ENCODE assay signal across 24 cellular contexts in genomic region chr7:70533614-70534013, GRCh38.
"Had no signal": no experiment of that assay in that cellular context is flagged by ENCODE, and none has a peak within 500 bp of the region (broad histone marks: within the 10 kb centered on the region; RNA-seq: fewer than 3 reads in every experiment).

No MANE protein-coding gene starts in this region.

- H3K4me1 ChIP-seq: colonic mucosa, esophagus muscularis mucosa, foreskin keratinocyte, left lung, suprapubic skin had no signal

- H3K36me3 ChIP-seq: colonic mucosa, esophagus muscularis mucosa, heart right ventricle, left lung, suprapubic skin, vagina had no signal

- H3K27me3 ChIP-seq: colonic mucosa, esophagus muscularis mucosa, heart right ventricle, left lung, suprapubic skin, vagina had no signal

- H3K27ac ChIP-seq: colonic mucosa, esophagus muscularis mucosa, foreskin keratinocyte, heart right ventricle, left lung, psoas muscle, suprapubic skin, vagina had no signal

- H3K9me3 ChIP-seq: colonic mucosa, esophagus muscularis mucosa, left lung, mucosa of descending colon, psoas muscle, suprapubic skin, vagina had no signal

- DNase-seq: colonic mucosa; effector CD8-positive, alpha-beta T cell; foreskin keratinocyte; glutamatergic neuron; heart right ventricle; hippocampal formation; left cardiac atrium; left lung; mesenchymal stem cell; mucosa of descending colon; naive thymus-derived CD4-positive, alpha-beta T cell; nephron progenitor cell; psoas muscle; right cardiac atrium; small intestine; stimulated activated CD4-positive, alpha-beta T cell treated with anti-CD3 and anti-CD28 coated beads, Interleukin-1b, Interleukin-23, amount 100 ng/mL, for 48 hours; stimulated activated CD4-positive, alpha-beta T cell treated with anti-CD3 and anti-CD28 coated beads, Interleukin-4, amount 100 ng/mL, for 1 hour; stimulated activated CD8-positive, alpha-beta memory T cell treated with anti-CD3 and anti-CD28 coated beads, Interleukin-4, amount 100 ng/mL, for 48 hours; stimulated activated naive CD4-positive, alpha-beta T cell; stimulated activated naive CD8-positive, alpha-beta T cell treated with anti-CD3 and anti-CD28 coated beads, Interleukin-15, amount 100 ng/mL, for 72 hours; trophoblast cell had no signal

- H3K4me3 ChIP-seq: colonic mucosa, esophagus muscularis mucosa, heart right ventricle, left lung, mucosa of descending colon, psoas muscle, suprapubic skin, vagina had no signal
